ENCODE assay signal across 12 cellular contexts in genomic region chr1:66282885-66283284, GRCh38.
A peak's percentile ranks its signal among the peaks of the same experiment; 100 is the strongest.
DNase-seq lines count a peak whose midpoint lies in the region; ATAC-seq and TF ChIP-seq lines count a peak whose summit lies in the region.
"Had no signal": no experiment of that assay in that cellular context is flagged by ENCODE, and none has a peak within 500 bp of the region (broad histone marks: within the 10 kb centered on the region; RNA-seq: fewer than 3 reads in every experiment).

No MANE protein-coding gene starts in this region.

- CTCF ChIA-PET in PC-3 (lab: Charles Lee) = no interaction called here

- ATAC-seq in GM18511 (IDR thresholded peaks at IDR 0.05; ENCODE audit: unreplicated experiment) = peak; percentile 1
- ATAC-seq in PC-3 = no peak
- peak; percentile 69 to 86 for ATAC-seq in lower lobe of right lung
- ATAC-seq in HG03135 (IDR thresholded peaks at IDR 0.05; ENCODE audit: unreplicated experiment) = no peak

- TF ChIP-seq POLR2A in testis (IDR thresholded peaks at IDR 0.05) = no peak

- H3K9ac ChIP-seq in PC-3 (ENCODE audit: low read length) = peak overlapping the region; percentile 39; the same call in 1 of the 2 replicates

- BruUV-seq in PC-3 (replicated peaks; lab: Mats Ljungman, UMichigan) = no TSS peak

- H3K36me3 ChIP-seq in PC-3 (ENCODE audit: low read depth, low read length) = no peaks in the 10 kb centered on the region
- no peaks in the 10 kb centered on the region for H3K36me3 ChIP-seq in lower lobe of right lung
- H3K36me3 ChIP-seq in testis (ENCODE audit: low read depth, missing control alignments) = no peaks in the 10 kb centered on the region
- H3K36me3 ChIP-seq: cardiac muscle cell had no signal

- H3K9me2 ChIP-seq in PC-3 (replicated peaks; ENCODE audit: low read length) = no peaks in the 10 kb centered on the region

- no peak for TF ChIP-seq CTCF in AG10803 (conservative IDR thresholded peaks at IDR 0.05; ENCODE audit: low read length)
- no peak for TF ChIP-seq CTCF in PC-3 (conservative IDR thresholded peaks at IDR 0.05; ENCODE audit: low read depth, low read length)
- no peak for TF ChIP-seq CTCF in lower lobe of right lung (IDR thresholded peaks at IDR 0.05)
- TF ChIP-seq CTCF in testis (IDR thresholded peaks at IDR 0.05) = no peak

- no peaks in the 10 kb centered on the region for H3K27me3 ChIP-seq in PC-3 (ENCODE audit: low read length)
- no peaks in the 10 kb centered on the region for H3K27me3 ChIP-seq in lower lobe of right lung (ENCODE audit: low read depth)
- H3K27me3 ChIP-seq in testis = no peaks in the 10 kb centered on the region

- H3K9me3 ChIP-seq in PC-3 (ENCODE audit: low read length) = no peaks in the 10 kb centered on the region
- H3K9me3 ChIP-seq in lower lobe of right lung = no peaks in the 10 kb centered on the region
- H3K9me3 ChIP-seq in testis = no peaks in the 10 kb centered on the region

- no peaks in the 10 kb centered on the region for H3K79me2 ChIP-seq in PC-3 (ENCODE audit: low read length)

- peak overlapping the region; percentile 6; the same call in 1 of the 2 replicates for H3K4me2 ChIP-seq in PC-3 (ENCODE audit: low read length)

- intact Hi-C loops in PC-3 (cut with micrococcal nuclease) (no loop called here), lower lobe of right lung (cut with DNase I) (no loop called here), testis (cut with DNase I; ENCODE audit: low total_unique reads) (no loop called here)

- H3K4me3 ChIP-seq in AG10803 (ENCODE audit: low read length) (no peak overlapping the region), PC-3 (ENCODE audit: low read length) (no peak overlapping the region), lower lobe of right lung (no peak overlapping the region), testis (no peak overlapping the region)
- H3K4me3 ChIP-seq: cardiac muscle cell had no signal

- no peaks in the 10 kb centered on the region for H3F3A ChIP-seq in PC-3 (ENCODE audit: low read length, unreplicated experiment)

- H3K27ac ChIP-seq in PC-3 (ENCODE audit: low read length) (peak overlapping the region; percentile 60), lower lobe of right lung (peak overlapping the region; percentile 59), testis (no peak overlapping the region)
- H3K27ac ChIP-seq: cardiac muscle cell had no signal

- DNase-seq in AG10803 (ENCODE audit: low read depth) = peak; percentile 68
- DNase-seq in PC-3 = no peak
- DNase-seq in lower lobe of right lung = no peak
- no peak for DNase-seq in RKO (ENCODE audit: low spot score)
- no peak for DNase-seq in testis
- DNase-seq in COLO829 (ENCODE audit: low spot score) = no peak
- DNase-seq: left colon, NCI-H2081, SHP77 had no signal

- H2AFZ ChIP-seq in PC-3 (ENCODE audit: low read length) = no peak overlapping the region

- H4K20me1 ChIP-seq in PC-3 (ENCODE audit: low read length) = no peaks in the 10 kb centered on the region

- peaks cover 52% of the 10 kb centered on the region for H3K4me1 ChIP-seq in PC-3 (ENCODE audit: insufficient read depth, low read length)
- H3K4me1 ChIP-seq in lower lobe of right lung = peaks cover 52% of the 10 kb centered on the region
- H3K4me1 ChIP-seq in testis = no peaks in the 10 kb centered on the region

- POLR2A ChIA-PET in PC-3 (lab: Charles Lee; ENCODE audit: unreplicated experiment) = no interaction called here

Comparison
In these comparisons a context has a peak if more than half of its experiments do, and no peak if none do; other contexts are left out.
1. ATAC-seq: peak in GM18511 (single experiment) and lower lobe of right lung (2 of 2); none in PC-3 (single experiment) and HG03135 (single experiment).
2. H3K27ac ChIP-seq: peak in PC-3 (single experiment) and lower lobe of right lung (single experiment); none in testis (0 of 2).